In genomic region chr16:83930730-83931500, GRCh38 we compare ENCODE assay signal across 1 cellular context.
TF ChIP-seq lines count a peak whose summit lies in the region.

No MANE protein-coding gene starts in this region.

TF ChIP-seq in K562, 482 proteins besides CTCF, POLR2A, EP300 and RAD21:
- TF ChIP-seq RCOR1 (IDR thresholded peaks at IDR 0.05; ENCODE audit: borderline replicate concordance in 1 of 2, low read depth in 2 of 2, low read length in 2 of 2) (no peak), BCL6 (CRISPR knock-in tag; IDR thresholded peaks at IDR 0.05) (no peak), PBX2 (CRISPR knock-in tag; IDR thresholded peaks at IDR 0.05; ENCODE audit: low read depth) (no peak), PBX2 (tag; conservative IDR thresholded peaks at IDR 0.05; ENCODE audit: low read depth) (no peak), ZC3H8 (IDR thresholded peaks at IDR 0.05) (no peak), FOXP1 (CRISPR knock-in tag; IDR thresholded peaks at IDR 0.05) (0 out of 2 replicates have a peak, but pooled peaks have one; percentile 32), ILF3 (IDR thresholded peaks at IDR 0.05; ENCODE audit: borderline replicate concordance) (no peak)
TF ChIP-seq in K562: peak in this region for 1.
